Comparison of ENCODE assay signal across 1 cellular context in the genomic region with DNA sequence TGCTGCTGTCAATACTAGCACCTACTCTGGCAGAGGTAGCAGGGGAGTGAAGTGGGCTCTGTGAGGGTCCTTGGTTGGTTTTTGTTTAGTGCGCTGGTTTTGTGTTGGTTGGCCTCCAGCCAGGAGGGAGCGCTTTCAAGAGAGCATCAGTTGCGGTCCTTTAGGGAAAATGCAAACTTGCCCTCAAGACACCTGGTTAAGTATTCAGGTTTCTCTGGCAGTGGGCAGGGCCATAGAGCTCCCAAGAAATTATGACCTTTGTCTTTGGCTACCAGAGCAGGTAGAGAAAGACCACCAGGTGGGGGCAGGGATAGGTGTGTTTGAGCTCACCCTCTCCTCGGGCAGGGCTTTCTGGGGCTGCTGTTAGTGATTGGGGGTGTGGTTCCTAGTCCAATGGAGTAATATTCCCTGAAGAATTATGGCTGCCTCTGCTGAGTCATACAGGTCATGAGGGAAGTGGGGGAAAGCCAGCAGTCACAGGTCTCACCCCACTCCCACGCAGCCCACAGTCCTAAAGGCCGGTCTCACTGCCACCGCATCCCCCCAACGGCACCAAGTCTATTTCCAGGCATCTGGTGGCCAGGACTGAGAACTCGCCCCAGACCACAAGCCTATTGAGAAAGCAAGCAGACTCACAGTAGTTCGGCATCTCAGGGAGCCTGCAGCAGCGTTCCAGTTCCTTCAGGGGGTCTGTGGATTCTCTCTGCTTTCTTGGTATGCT.
TF ChIP-seq lines count a peak whose summit lies in the region.

No MANE protein-coding gene starts in this region.

TF ChIP-seq in H1, 55 proteins besides CTCF, POLR2A, EP300 and RAD21 (continued from another document):
- TF ChIP-seq, protein P1, sequence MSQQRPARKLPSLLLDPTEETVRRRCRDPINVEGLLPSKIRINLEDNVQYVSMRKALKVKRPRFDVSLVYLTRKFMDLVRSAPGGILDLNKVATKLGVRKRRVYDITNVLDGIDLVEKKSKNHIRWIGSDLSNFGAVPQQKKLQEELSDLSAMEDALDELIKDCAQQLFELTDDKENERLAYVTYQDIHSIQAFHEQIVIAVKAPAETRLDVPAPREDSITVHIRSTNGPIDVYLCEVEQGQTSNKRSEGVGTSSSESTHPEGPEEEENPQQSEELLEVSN (IDR thresholded peaks at IDR 0.05) = no peak
- TF ChIP-seq HDAC6 (IDR thresholded peaks at IDR 0.05; ENCODE audit: low read depth, low read length) (no peak), ASH2L (IDR thresholded peaks at IDR 0.05; ENCODE audit: low read length) (no peak), KDM4A (IDR thresholded peaks at IDR 0.05; ENCODE audit: low read depth, low read length, severe bottlenecking) (no peak), JUND (IDR thresholded peaks at IDR 0.05; ENCODE audit: low read length) (no peak), JUN (IDR thresholded peaks at IDR 0.05; ENCODE audit: low read depth, low read length) (no peak)
- TF ChIP-seq, protein P2, sequence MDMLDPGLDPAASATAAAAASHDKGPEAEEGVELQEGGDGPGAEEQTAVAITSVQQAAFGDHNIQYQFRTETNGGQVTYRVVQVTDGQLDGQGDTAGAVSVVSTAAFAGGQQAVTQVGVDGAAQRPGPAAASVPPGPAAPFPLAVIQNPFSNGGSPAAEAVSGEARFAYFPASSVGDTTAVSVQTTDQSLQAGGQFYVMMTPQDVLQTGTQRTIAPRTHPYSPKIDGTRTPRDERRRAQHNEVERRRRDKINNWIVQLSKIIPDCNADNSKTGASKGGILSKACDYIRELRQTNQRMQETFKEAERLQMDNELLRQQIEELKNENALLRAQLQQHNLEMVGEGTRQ (IDR thresholded peaks at IDR 0.05; ENCODE audit: low read length) = no peak
TF ChIP-seq in H1: peak in this region for 0.
